Comparison of ENCODE assay signal across 24 cellular contexts in genomic region chr20:56795492-56795891, GRCh38.
"Had no signal": no experiment of that assay in that cellular context is flagged by ENCODE, and none has a peak within 500 bp of the region (broad histone marks: within the 10 kb centered on the region; RNA-seq: fewer than 3 reads in every experiment).

No MANE protein-coding gene starts in this region.

- H3K4me1 Mint-ChIP-seq: endodermal cell; memory B cell; naive B cell; stimulated activated memory B cell treated with anti-CD40 and anti-IgM and Interleukin-4, amounts not matched to agents 10 μg/mL and 1 μg/mL and 100 μg/mL, for 72 hours had no signal

- DNase-seq: colonic mucosa; effector CD8-positive, alpha-beta T cell; endodermal cell; head of caudate nucleus; kidney; naive B cell; psoas muscle; right cardiac atrium; sigmoid colon; stimulated activated CD4-positive, alpha-beta T cell treated with anti-CD3 and anti-CD28 coated beads, Interleukin-4, amount 100 ng/mL, for 4 hours; stimulated activated naive CD8-positive, alpha-beta T cell treated with anti-CD3 and anti-CD28 coated beads, Interleukin-15, Interleukin-2, amounts not matched to agents 100 U/mL and 50 U/mL, for 24 hours; transverse colon; upper lobe of right lung; uterus had no signal

- H3K27ac ChIP-seq: colonic mucosa, epithelial cell of prostate, esophagus muscularis mucosa, neutrophil, psoas muscle, sigmoid colon, spleen, thoracic aorta, transverse colon, upper lobe of right lung, uterus had no signal

- H3K9me3 Mint-ChIP-seq: dendritic cell treated with granulocyte-macrophage colony-stimulating factor and Interleukin-4, amounts not matched to agents 40 ng/mL and 50 ng/mL, for 4 days; natural killer cell treated with Interleukin-12 subunit alpha and Interleukin-12 subunit beta and Interleukin-15 and Interleukin-18, amount 100 ng/mL, for 72 hours had no signal

- H3K4me3 Mint-ChIP-seq: dendritic cell treated with granulocyte-macrophage colony-stimulating factor and Interleukin-4, amounts not matched to agents 40 ng/mL and 50 ng/mL, for 4 days; endodermal cell; memory B cell; natural killer cell treated with Interleukin-12 subunit alpha and Interleukin-12 subunit beta and Interleukin-15 and Interleukin-18, amount 100 ng/mL, for 72 hours; neural crest cell; stimulated activated memory B cell treated with anti-CD40 and anti-IgM and Interleukin-4, amounts not matched to agents 10 μg/mL and 1 μg/mL and 100 μg/mL, for 72 hours had no signal

- H3K27ac Mint-ChIP-seq: dendritic cell treated with granulocyte-macrophage colony-stimulating factor and Interleukin-4, amounts not matched to agents 40 ng/mL and 50 ng/mL, for 4 days; endodermal cell; memory B cell; natural killer cell treated with Interleukin-12 subunit alpha and Interleukin-12 subunit beta and Interleukin-15 and Interleukin-18, amount 100 ng/mL, for 72 hours; stimulated activated memory B cell treated with anti-CD40 and anti-IgM and Interleukin-4, amounts not matched to agents 10 μg/mL and 1 μg/mL and 100 μg/mL, for 72 hours had no signal

- H3K27me3 Mint-ChIP-seq: stimulated activated memory B cell treated with anti-CD40 and anti-IgM and Interleukin-4, amounts not matched to agents 10 μg/mL and 1 μg/mL and 100 μg/mL, for 72 hours had no signal

- ATAC-seq: natural killer cell treated with Interleukin-12 subunit alpha and Interleukin-12 subunit beta and Interleukin-15 and Interleukin-18, amount 100 ng/mL, for 72 hours; psoas muscle; right cardiac atrium; stimulated activated memory B cell treated with anti-CD40 and anti-IgM and Interleukin-4, amounts not matched to agents 10 μg/mL and 1 μg/mL and 100 μg/mL, for 72 hours; stimulated activated naive CD8-positive, alpha-beta T cell treated with anti-CD3 and anti-CD28 coated beads, Interleukin-15, Interleukin-2, amounts not matched to agents 100 U/mL and 50 U/mL, for 24 hours; upper lobe of right lung had no signal
